ENCODE assay signal across 8 cellular contexts in the genomic region with DNA sequence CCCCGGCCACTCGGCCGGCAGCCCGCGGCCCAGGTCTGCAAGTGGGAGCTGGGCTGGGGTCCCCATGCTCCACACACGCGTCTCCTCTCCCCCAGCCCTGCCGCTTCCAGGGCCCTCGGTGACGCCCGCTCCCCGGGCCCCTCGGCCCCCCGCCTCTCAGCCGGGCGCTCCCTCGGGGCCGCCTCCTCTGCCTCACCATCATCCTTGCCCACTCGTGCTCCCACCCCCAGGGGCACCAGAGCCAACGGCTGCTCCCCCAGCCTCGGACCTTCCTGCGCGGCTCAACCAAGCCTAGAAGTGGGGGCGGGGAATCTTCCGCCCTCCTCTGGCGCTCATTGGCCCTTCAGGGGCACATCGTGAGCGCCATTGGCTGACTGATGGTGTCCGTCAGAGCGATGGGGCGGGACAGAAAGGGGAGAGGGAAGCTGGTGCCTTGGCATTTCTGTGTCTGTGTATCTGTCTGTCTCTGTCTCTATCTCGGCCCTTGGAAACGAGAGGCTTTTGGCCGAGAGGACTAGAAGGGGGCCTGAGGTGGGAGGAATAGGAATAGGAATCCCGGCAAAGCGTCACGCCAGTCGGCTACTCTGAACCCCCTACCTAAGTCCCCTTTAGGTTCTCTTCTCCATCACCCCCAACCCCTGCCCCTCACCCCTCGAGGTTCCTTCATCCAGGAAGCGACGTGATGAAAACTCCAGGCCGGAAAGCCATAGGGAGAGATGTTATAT.
A peak's percentile ranks its signal among the peaks of the same experiment; 100 is the strongest.
DNase-seq lines count a peak whose midpoint lies in the region; ATAC-seq and TF ChIP-seq lines count a peak whose summit lies in the region.

No MANE protein-coding gene starts in this region.

- H3K18ac ChIP-seq in IMR-90 (ENCODE audit: low read depth, low read length): no peak overlapping the region; the same call in 1 of the 2 replicates

- peaks cover 11 to 22% of the 10 kb centered on the region in 2 experiments; a peak in 3 of 4 replicates for H3K79me1 ChIP-seq in IMR-90 (ENCODE audit: low read depth in 1 of 2, low read length in 2 of 2)

- peak overlapping the region; percentile 84 for H3K9ac ChIP-seq in IMR-90 (ENCODE audit: low read depth, low read length)

- peak overlapping the region; percentile 86; the same call in 1 of the 2 replicates for H4K5ac ChIP-seq in IMR-90 (ENCODE audit: low read depth, low read length)

- H2BK5ac ChIP-seq in IMR-90 (ENCODE audit: low read depth, low read length, poor library complexity, severe bottlenecking): peak overlapping the region; percentile 70

- H4K91ac ChIP-seq in IMR-90 (ENCODE audit: insufficient read depth, low read depth, low read length): peak overlapping the region; percentile 31; the same call in 1 of the 2 replicates

- no peak for TF ChIP-seq POLR2A in IMR-90 (IDR thresholded peaks at IDR 0.05; ENCODE audit: low read depth, low read length)

- H2AK9ac ChIP-seq in IMR-90 (replicated peaks; ENCODE audit: low read depth, low read length, poor library complexity): peak overlapping the region; percentile 95

- 0 out of 2 replicates have a peak overlapping the region, but pooled peaks have one; percentile 35 for H3K56ac ChIP-seq in IMR-90 (ENCODE audit: extremely low read depth, insufficient read depth, low read length)

- H2AFZ ChIP-seq in IMR-90 (replicated peaks; ENCODE audit: low read length, poor library complexity): peak overlapping the region; percentile 98
- peak overlapping the region; percentile 92 for H2AFZ ChIP-seq in OCI-LY7 (ENCODE audit: low read length)

- TF ChIP-seq CTCF in IMR-90 (conservative IDR thresholded peaks at IDR 0.05; ENCODE audit: low read depth, low read length) (no peak), OCI-LY7 (conservative IDR thresholded peaks at IDR 0.05; ENCODE audit: low read length) (no peak), epithelial cell of proximal tubule (conservative IDR thresholded peaks at IDR 0.05; ENCODE audit: low read depth, low read length) (no peak)

- H3K79me2 ChIP-seq in OCI-LY7 (ENCODE audit: insufficient read depth, low read depth, low read length): peaks cover 35% of the 10 kb centered on the region

- DNase-seq in DMS114 treated with DMSO at 0.1 percent for 48 hours (lab: John Stamatoyannopoulos, UW; ENCODE audit: unreplicated experiment) (peak; percentile 78), IMR-90 (peak; percentile 84), OCI-LY7 (ENCODE audit: low spot score) (peak; percentile 91), activated T-cell treated with anti-CD3 and anti-CD28 coated beads for 4 hours (peak; percentile 92), epithelial cell of proximal tubule (ENCODE audit: low read depth) (peak; percentile 23), mucosa of gallbladder (ENCODE audit: low spot score) (peak; percentile 95)
- DNase-seq in stimulated activated CD8-positive, alpha-beta memory T cell treated with anti-CD3 and anti-CD28 coated beads, Interleukin-4, amount 100 ng/mL, for 24 hours (ENCODE audit: low read depth): peak; percentile 90

- no peak for TF ChIP-seq RAD21 in IMR-90 (IDR thresholded peaks at IDR 0.05; ENCODE audit: low read length)

- H3K4me3 ChIP-seq in IMR-90 (ENCODE audit: insufficient read depth, low read depth, low read length) (peak overlapping the region; percentile 93), OCI-LY7 (ENCODE audit: low read depth, low read length, poor library complexity, severe bottlenecking) (peak overlapping the region; percentile 92), epithelial cell of proximal tubule (ENCODE audit: low read depth, low read length) (peak overlapping the region; percentile 87)

- no peaks in the 10 kb centered on the region for H4K20me1 ChIP-seq in IMR-90 (ENCODE audit: insufficient read depth, low read length)
- H4K20me1 ChIP-seq in OCI-LY7 (ENCODE audit: insufficient read depth, low read length): no peaks in the 10 kb centered on the region

- WGBS in IMR-90 (ENCODE audit: extremely low coverage in 2 of 2, insufficient read length in 1 of 2), 2 experiments: 0% methylated on average over 3 of the region's 42 CpGs; no CpG with 5 or more reads in 1 of the 2 experiments

- ATAC-seq in GM21529 (IDR thresholded peaks at IDR 0.05; ENCODE audit: unreplicated experiment) (peak; percentile 96), IMR-90 (ENCODE audit: low read depth) (peak; percentile 100)

- H3K9me1 ChIP-seq in IMR-90 (ENCODE audit: insufficient read depth, low read length): peaks cover 3% of the 10 kb centered on the region; the same call in 1 of the 2 replicates

- in situ Hi-C loops in IMR-90 (cut with MboI; ENCODE audit: low sequenced_read_pairs): no loop called here

- H3K27me3 ChIP-seq in IMR-90 (ENCODE audit: control insufficient read depth, insufficient read depth, low read length): no peaks in the 10 kb centered on the region

- peak overlapping the region; percentile 59 for H3K4ac ChIP-seq in IMR-90 (ENCODE audit: low read depth, low read length)

- H3K4me2 ChIP-seq in IMR-90 (ENCODE audit: low read depth, low read length) (peak overlapping the region; percentile 97), OCI-LY7 (ENCODE audit: low read length) (peak overlapping the region; percentile 97)

- H2BK120ac ChIP-seq in IMR-90 (ENCODE audit: low read depth, low read length): no peak overlapping the region

- POLR2A ChIA-PET in IMR-90 (lab: Charles Lee; ENCODE audit: unreplicated experiment): no interaction called here
- POLR2A ChIA-PET in OCI-LY7 (lab: Charles Lee): no interaction called here

- H4K8ac ChIP-seq in IMR-90 (ENCODE audit: low read depth in 2 of 2, low read length in 2 of 2): peak overlapping the region; percentile 80 to 95; a peak in 3 of 4 replicates

- peaks cover 2% of the 10 kb centered on the region for H3K36me3 ChIP-seq in IMR-90 (ENCODE audit: control insufficient read depth, insufficient read depth, low read length)
- no peaks in the 10 kb centered on the region; the same call in 1 of the 2 replicates for H3K36me3 ChIP-seq in OCI-LY7 (ENCODE audit: insufficient read depth, low read length)

- H3K9me3 ChIP-seq in IMR-90 (ENCODE audit: control insufficient read depth, insufficient read depth, low read length) (no peaks in the 10 kb centered on the region), OCI-LY7 (ENCODE audit: low read length) (no peaks in the 10 kb centered on the region)

- H2BK15ac ChIP-seq in IMR-90 (ENCODE audit: low read depth, low read length): no peak overlapping the region

- no peak overlapping the region for H2AK5ac ChIP-seq in IMR-90 (ENCODE audit: low read depth, low read length)

- dilution Hi-C loops in IMR-90 (cut with HindIII; ENCODE audit: low sequenced_read_pairs, unreplicated experiment): no loop called here

- H2BK20ac ChIP-seq in IMR-90 (ENCODE audit: low read depth, low read length): no peak overlapping the region

- H3K9me2 ChIP-seq in OCI-LY7 (ENCODE audit: insufficient read depth, low read length): no peaks in the 10 kb centered on the region

- peaks cover 2% of the 10 kb centered on the region; the same call in 1 of the 2 replicates for H3K4me1 ChIP-seq in IMR-90 (ENCODE audit: control insufficient read depth, insufficient read depth, low read length)
- peaks cover 37% of the 10 kb centered on the region for H3K4me1 ChIP-seq in OCI-LY7 (ENCODE audit: insufficient read depth, low read length, poor library complexity, severe bottlenecking)

- H3K27ac ChIP-seq in IMR-90 (ENCODE audit: insufficient read depth, low read length): peak overlapping the region; percentile 82
- H3K27ac ChIP-seq in OCI-LY7 (ENCODE audit: low read depth, low read length, poor library complexity, severe bottlenecking): peak overlapping the region; percentile 61

- H3K14ac ChIP-seq in IMR-90 (replicated peaks; ENCODE audit: low read depth, low read length): 0 out of 2 replicates have a peak overlapping the region, but pooled peaks have one; percentile 79

- CTCF ChIA-PET in IMR-90 (lab: Yijun Ruan, JAX): no interaction called here
- CTCF ChIA-PET in OCI-LY7 (lab: Charles Lee; ENCODE audit: unreplicated experiment): no interaction called here

- peak overlapping the region; percentile 53; the same call in 1 of the 2 replicates for H3K23ac ChIP-seq in IMR-90 (ENCODE audit: low read depth, low read length)

- BruUV-seq in IMR-90 (replicated peaks; lab: Mats Ljungman, UMichigan): no TSS peak
- BruUV-seq in OCI-LY7 (replicated peaks; lab: Mats Ljungman, UMichigan): no TSS peak

- intact Hi-C loops in IMR-90 (cut with micrococcal nuclease): no loop called here
- intact Hi-C loops in OCI-LY7 (cut with micrococcal nuclease; ENCODE audit: unreplicated experiment): loop anchor here (2.0 kb wide), 1 partner anchor 33 kb away; no protein-coding TSS in a partner anchor

TF ChIP-seq in IMR-90, 13 proteins besides CTCF, POLR2A, EP300 and RAD21:
- TF ChIP-seq RCOR1 (IDR thresholded peaks at IDR 0.05; ENCODE audit: insufficient replicate concordance, low read length): no peak
- no peak for TF ChIP-seq SMC3 (IDR thresholded peaks at IDR 0.05; ENCODE audit: low read depth, low read length)

Comparison
In these comparisons a context has a peak if more than half of its experiments do, and no peak if none do; other contexts are left out.
1. Peak in every context shown above with its lines: DNase-seq, ATAC-seq, H3K4me3 ChIP-seq and H3K27ac ChIP-seq.
2. DNase-seq: peak in every context shown above with its lines; median percentile 95 in mucosa of gallbladder; 92 in activated T-cell treated with anti-CD3 and anti-CD28 coated beads for 4 hours; 91 in OCI-LY7; 90 in stimulated activated CD8-positive, alpha-beta memory T cell treated with anti-CD3 and anti-CD28 coated beads, Interleukin-4, amount 100 ng/mL, for 24 hours; 84 in IMR-90; 78 in DMS114 treated with DMSO at 0.1 percent for 48 hours; 23 in epithelial cell of proximal tubule.